8 cellular contexts compared by ENCODE assay signal in the genomic region with DNA sequence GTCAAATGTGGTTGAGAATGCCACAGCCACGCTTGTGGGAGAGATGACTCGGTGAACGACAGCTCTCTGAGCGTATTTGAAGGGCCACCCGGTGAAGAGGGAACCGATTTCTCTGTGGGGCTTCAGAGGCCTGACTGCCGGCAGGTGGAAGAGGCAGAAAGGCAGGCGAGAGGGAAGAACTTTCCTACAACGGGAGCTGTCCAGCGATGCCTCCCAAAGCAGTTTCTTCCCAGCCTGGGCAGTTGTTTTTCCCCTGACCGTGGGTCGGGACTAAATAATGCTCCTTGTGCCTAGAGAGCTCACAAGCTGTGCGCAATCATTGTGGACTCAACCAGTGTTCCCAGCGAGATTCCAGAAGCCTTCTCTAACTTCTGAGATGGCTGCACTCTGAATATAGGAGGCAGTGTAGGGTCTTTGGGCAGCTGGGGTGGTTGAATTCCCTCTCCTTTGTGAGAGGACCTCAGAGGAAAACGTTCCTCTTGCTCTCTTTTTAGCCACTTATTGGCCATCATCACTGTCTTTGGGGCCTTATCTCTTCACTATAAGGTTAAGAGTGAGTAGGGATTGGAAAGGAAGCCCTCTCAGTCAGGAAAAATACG. TPM values are rescaled to one million over a fixed set of nuclear protein-coding genes. Genes with fewer than 3 reads are reported as not detected.
A peak's percentile ranks its signal among the peaks of the same experiment; 100 is the strongest.
DNase-seq lines count a peak whose midpoint lies in the region; TF ChIP-seq lines count a peak whose summit lies in the region.

No MANE protein-coding gene starts in this region.

- POLR2A ChIA-PET in PC-9 (lab: Charles Lee; ENCODE audit: unreplicated experiment): no interaction called here

- WGBS in lower leg skin, 2 donors: 6 to 11% methylated on average over 16 of the region's 16 CpGs
- WGBS in testis, 2 donors: 7 to 8% methylated on average over 16 of the region's 16 CpGs

- H3K4me1 ChIP-seq in PC-9 (replicated peaks; ENCODE audit: insufficient read depth): peaks cover 13% of the 10 kb centered on the region
- peaks cover 17 to 20% of the 10 kb centered on the region in 2 donors for H3K4me1 ChIP-seq in duodenal mucosa (ENCODE audit: control insufficient read depth in 1 of 2, insufficient read depth in 2 of 2, low read length in 2 of 2)
- H3K4me1 ChIP-seq in testis: peaks cover 7% of the 10 kb centered on the region

- peak; percentile 60 for DNase-seq in EH (ENCODE audit: low read depth)
- no peak for DNase-seq in HFF-Myc (ENCODE audit: extremely low read depth, low read depth)
- peak; percentile 10 to 37 for DNase-seq in PC-9
- DNase-seq in lower leg skin (ENCODE audit: low spot score in 2 of 2): no peak
- DNase-seq in testis: peak; percentile 28
- no peak for DNase-seq in effector CD8-positive, alpha-beta T cell (lab: John Stamatoyannopoulos, UW)
- DNase-seq in SW480 (ENCODE audit: low spot score): no peak

- TF ChIP-seq POLR2A in lower leg skin (IDR thresholded peaks at IDR 0.05): no peak
- TF ChIP-seq POLR2A in testis (IDR thresholded peaks at IDR 0.05): no peak

- H3K9me3 ChIP-seq in PC-9 (ENCODE audit: insufficient read depth, low read depth) (no peaks in the 10 kb centered on the region), duodenal mucosa (ENCODE audit: control insufficient read depth in 1 of 2, low read length in 2 of 2) (no peaks in the 10 kb centered on the region), testis (no peaks in the 10 kb centered on the region)

- intact Hi-C loops in PC-9 (cut with micrococcal nuclease; ENCODE audit: unreplicated experiment) (no loop called here), lower leg skin (cut with DNase I; ENCODE audit: low total_unique reads) (no loop called here), testis (cut with DNase I; ENCODE audit: low total_unique reads) (no loop called here)

- H3K9me2 ChIP-seq in PC-9 (ENCODE audit: insufficient read depth): no peaks in the 10 kb centered on the region

- no peaks in the 10 kb centered on the region for H3K36me3 ChIP-seq in PC-9 (ENCODE audit: low read depth)
- H3K36me3 ChIP-seq in duodenal mucosa (ENCODE audit: control insufficient read depth in 1 of 2, insufficient read depth in 2 of 2, low read length in 2 of 2): no peaks in the 10 kb centered on the region
- no peaks in the 10 kb centered on the region for H3K36me3 ChIP-seq in testis (ENCODE audit: low read depth, missing control alignments)

- H3K4me2 ChIP-seq in PC-9: peak overlapping the region; percentile 99

- peak overlapping the region; percentile 74 to 88 for H3K9ac ChIP-seq in duodenal mucosa (ENCODE audit: low read depth in 1 of 2, low read length in 2 of 2)

- peak overlapping the region; percentile 81 for H3K4me3 ChIP-seq in HFF-Myc (replicated peaks; ENCODE audit: low read depth, low read length)
- H3K4me3 ChIP-seq in PC-9: peak overlapping the region; percentile 98
- H3K4me3 ChIP-seq in duodenal mucosa (ENCODE audit: low read depth in 1 of 2, low read length in 2 of 2): peak overlapping the region; percentile 97
- peak overlapping the region; percentile 77 for H3K4me3 ChIP-seq in lower leg skin (ENCODE audit: low read depth, poor library complexity, severe bottlenecking)
- peak overlapping the region; percentile 80 to 95 for H3K4me3 ChIP-seq in testis

- peaks cover 37% of the 10 kb centered on the region for H3K79me2 ChIP-seq in PC-9 (ENCODE audit: low read depth)

- TF ChIP-seq CTCF in HFF-Myc (IDR thresholded peaks at IDR 0.05; ENCODE audit: low read depth, low read length, missing control alignments): no peak
- no peak for TF ChIP-seq CTCF in PC-9 (conservative IDR thresholded peaks at IDR 0.05)
- no peak for TF ChIP-seq CTCF in lower leg skin (IDR thresholded peaks at IDR 0.05)
- no peak for TF ChIP-seq CTCF in testis (IDR thresholded peaks at IDR 0.05)

- BruUV-seq in PC-9 (replicated peaks; lab: Mats Ljungman, UMichigan): TSS peak; percentile 39

- peaks cover 13% of the 10 kb centered on the region for H3K27me3 ChIP-seq in PC-9 (ENCODE audit: insufficient read depth, low read depth)
- H3K27me3 ChIP-seq in duodenal mucosa (ENCODE audit: control insufficient read depth in 1 of 2, insufficient read depth in 2 of 2, low read length in 2 of 2): peaks cover 0 to 5% of the 10 kb centered on the region in 2 donors
- no peaks in the 10 kb centered on the region for H3K27me3 ChIP-seq in testis

- H4K20me1 ChIP-seq in PC-9 (ENCODE audit: insufficient read depth): peaks cover 14% of the 10 kb centered on the region; the same call in 1 of the 2 replicates

- H2AFZ ChIP-seq in PC-9: peak overlapping the region; percentile 97

- CTCF ChIA-PET in PC-9 (lab: Charles Lee): no interaction called here

- H3F3A ChIP-seq in PC-9 (ENCODE audit: insufficient read depth, low read depth): no peaks in the 10 kb centered on the region

- H3K27ac ChIP-seq in PC-9: 0 out of 2 replicates have a peak overlapping the region, but pooled peaks have one; percentile 6
- H3K27ac ChIP-seq in duodenal mucosa (ENCODE audit: low read depth, low read length): no peak overlapping the region
- peak overlapping the region in 1 of 2 donors; percentile 86 for H3K27ac ChIP-seq in testis

RNA-seq across cellular contexts. Expression of gene SEC11C, which starts 0.7 kb away (rescaled TPM):
- 15.7 and 15.8 TPM in 2 replicates for total RNA-seq in PC-9 (2021)
- total RNA-seq in lower leg skin: 10 to 100 TPM; 19.5 to 46.9 (median 28.6) TPM
- total RNA-seq in testis: 10 to 100 TPM; 27.1 to 38.3 TPM
- polyA plus RNA-seq in testis (ENCODE audit: insufficient read depth, low read depth, low replicate concordance): 64.3 TPM

Comparison
In these comparisons a context has a peak if more than half of its experiments do, and no peak if none do; other contexts are left out.
1. DNase-seq: peak in EH (single experiment), PC-9 (2 of 2) and testis (single experiment); none in HFF-Myc (single experiment), lower leg skin (0 of 2), effector CD8-positive, alpha-beta T cell (single experiment) and SW480 (single experiment).
2. Peak in every context shown above with its lines, with median percentiles within 50 percentile points of each other: H3K4me3 ChIP-seq.